ENCODE assay signal across 10 cellular contexts in genomic region chr18:54148678-54149077, GRCh38.
DNase-seq lines count a peak whose midpoint lies in the region; ATAC-seq and TF ChIP-seq lines count a peak whose summit lies in the region.
"Had no signal": no experiment of that assay in that cellular context is flagged by ENCODE, and none has a peak within 500 bp of the region (broad histone marks: within the 10 kb centered on the region; RNA-seq: fewer than 3 reads in every experiment).

No MANE protein-coding gene starts in this region.

- no peaks in the 10 kb centered on the region for H3K27me3 Mint-ChIP-seq in activated CD8-positive, alpha-beta memory T cell treated with anti-CD3 and anti-CD28 coated beads, Interleukin-2, amount 10 ng/mL, durations not matched to agents 7 days and 5 days
- no peaks in the 10 kb centered on the region for H3K27me3 Mint-ChIP-seq in activated T-helper 1 cell treated with anti-CD3 and anti-CD28 coated beads, Interleukin-12 subunit alpha, Interleukin-12 subunit beta, Interleukin-2, Interleukin-4 antibody, amounts not matched to agents 30 ng/mL and 10 ng/mL and 1 ng/mL, durations not matched to agents 14 hours and 24 hours and 36 hours (ENCODE audit: insufficient read depth)
- H3K27me3 Mint-ChIP-seq in CD8-positive, alpha-beta memory T cell, result no peaks in the 10 kb centered on the region
- H3K27me3 Mint-ChIP-seq: dendritic cell treated with granulocyte-macrophage colony-stimulating factor and Interleukin-4, amounts not matched to agents 40 ng/mL and 50 ng/mL, for 4 days had no signal

- POLR2A ChIA-PET in CD8-positive, alpha-beta memory T cell (lab: Charles Lee), result no interaction called here

- H3K27me3 ChIP-seq in gastroesophageal sphincter (no peaks in the 10 kb centered on the region), suprapubic skin (no peaks in the 10 kb centered on the region)
- H3K27me3 ChIP-seq in CD8-positive, alpha-beta memory T cell (ENCODE audit: insufficient read depth, low read length, poor library complexity, severe bottlenecking), result no peaks in the 10 kb centered on the region

- TF ChIP-seq EP300 in gastroesophageal sphincter (IDR thresholded peaks at IDR 0.05) (no peak), suprapubic skin (IDR thresholded peaks at IDR 0.05) (no peak)

- peak overlapping the region; percentile 85 for H3K27ac Mint-ChIP-seq in activated CD8-positive, alpha-beta memory T cell treated with anti-CD3 and anti-CD28 coated beads, Interleukin-2, amount 10 ng/mL, durations not matched to agents 7 days and 5 days
- H3K27ac Mint-ChIP-seq in activated T-helper 1 cell treated with anti-CD3 and anti-CD28 coated beads, Interleukin-12 subunit alpha, Interleukin-12 subunit beta, Interleukin-2, Interleukin-4 antibody, amounts not matched to agents 30 ng/mL and 10 ng/mL and 1 ng/mL, durations not matched to agents 14 hours and 24 hours and 36 hours, result peak overlapping the region; percentile 96
- peak overlapping the region in 1 of 8 donors; percentile 89 for H3K27ac Mint-ChIP-seq in CD8-positive, alpha-beta memory T cell

- DNase-seq in activated CD8-positive, alpha-beta memory T cell treated with anti-CD3 and anti-CD28 coated beads, Interleukin-2, amount 10 ng/mL, durations not matched to agents 7 days and 5 days, result no peak
- DNase-seq in activated CD8-positive, alpha-beta memory T cell treated with anti-CD3 and anti-CD28 coated beads for 24 hours, result no peak
- DNase-seq in activated T-helper 1 cell treated with anti-CD3 and anti-CD28 coated beads, Interleukin-12 subunit alpha, Interleukin-12 subunit beta, Interleukin-2, Interleukin-4 antibody, amounts not matched to agents 30 ng/mL and 10 ng/mL and 1 ng/mL, durations not matched to agents 14 hours and 24 hours and 36 hours (ENCODE audit: low spot score), result no peak
- no peak for DNase-seq in suprapubic skin (ENCODE audit: low spot score in 2 of 2)
- no peak for DNase-seq in GDM1 (lab: John Stamatoyannopoulos, UW)
- no peak for DNase-seq in activated gamma-delta T cell treated with Interleukin-2 at 50 U/mL for 16 hours
- no peak for DNase-seq in CD8-positive, alpha-beta memory T cell
- DNase-seq: NCI-H2107 had no signal

- peaks cover 40% of the 10 kb centered on the region for H3K4me1 Mint-ChIP-seq in activated CD8-positive, alpha-beta memory T cell treated with anti-CD3 and anti-CD28 coated beads, Interleukin-2, amount 10 ng/mL, durations not matched to agents 7 days and 5 days
- peaks cover 65% of the 10 kb centered on the region for H3K4me1 Mint-ChIP-seq in activated T-helper 1 cell treated with anti-CD3 and anti-CD28 coated beads, Interleukin-12 subunit alpha, Interleukin-12 subunit beta, Interleukin-2, Interleukin-4 antibody, amounts not matched to agents 30 ng/mL and 10 ng/mL and 1 ng/mL, durations not matched to agents 14 hours and 24 hours and 36 hours (ENCODE audit: low read depth)
- peaks cover 10 to 15% (median 13%) of the 10 kb centered on the region in 3 donors for H3K4me1 Mint-ChIP-seq in CD8-positive, alpha-beta memory T cell

- H3K4me3 ChIP-seq in gastroesophageal sphincter (no peak overlapping the region), suprapubic skin (no peak overlapping the region)
- no peak overlapping the region for H3K4me3 ChIP-seq in CD8-positive, alpha-beta memory T cell (ENCODE audit: low read length)

- peaks cover 1% of the 10 kb centered on the region for H3K9me3 Mint-ChIP-seq in activated CD8-positive, alpha-beta memory T cell treated with anti-CD3 and anti-CD28 coated beads, Interleukin-2, amount 10 ng/mL, durations not matched to agents 7 days and 5 days (ENCODE audit: low read depth)
- H3K9me3 Mint-ChIP-seq in activated T-helper 1 cell treated with anti-CD3 and anti-CD28 coated beads, Interleukin-12 subunit alpha, Interleukin-12 subunit beta, Interleukin-2, Interleukin-4 antibody, amounts not matched to agents 30 ng/mL and 10 ng/mL and 1 ng/mL, durations not matched to agents 14 hours and 24 hours and 36 hours, result peaks cover 7% of the 10 kb centered on the region
- H3K9me3 Mint-ChIP-seq in CD8-positive, alpha-beta memory T cell, result peaks cover 0 to under 1% (median 0%) of the 10 kb centered on the region in 5 donors

- CTCF ChIA-PET in activated CD8-positive, alpha-beta memory T cell treated with anti-CD3 and anti-CD28 coated beads, Interleukin-2, amount 10 ng/mL, durations not matched to agents 7 days and 5 days (lab: Charles Lee), result interaction anchor here (1.0 to 1.2 kb wide), 2 partner anchors 28 to 30 kb away, joined by 3 to 4 read pairs; no protein-coding TSS in a partner anchor
- CTCF ChIA-PET in CD8-positive, alpha-beta memory T cell (lab: Charles Lee), result interaction anchor here (1.2 kb wide), 1 partner anchor 74 kb away, joined by 3 read pairs; no protein-coding TSS in a partner anchor

- H3K4me1 ChIP-seq in gastroesophageal sphincter, result no peaks in the 10 kb centered on the region
- H3K4me1 ChIP-seq in suprapubic skin, result peaks cover 23% of the 10 kb centered on the region
- H3K4me1 ChIP-seq in CD8-positive, alpha-beta memory T cell (ENCODE audit: insufficient read depth, low read length), result no peaks in the 10 kb centered on the region

- H3K36me3 ChIP-seq in gastroesophageal sphincter (peaks cover 0 to 20% of the 10 kb centered on the region in 2 donors), suprapubic skin (peaks cover 16% of the 10 kb centered on the region)
- H3K36me3 ChIP-seq in CD8-positive, alpha-beta memory T cell (ENCODE audit: insufficient read depth, low read length), result no peaks in the 10 kb centered on the region

- intact Hi-C loops in activated T-helper 1 cell treated with anti-CD3 and anti-CD28 coated beads, Interleukin-12 subunit alpha, Interleukin-12 subunit beta, Interleukin-2, Interleukin-4 antibody, amounts not matched to agents 30 ng/mL and 10 ng/mL and 1 ng/mL, durations not matched to agents 14 hours and 24 hours and 36 hours (cut with micrococcal nuclease), result loop anchor here (1.0 to 10.0 kb wide), 12 partner anchors 15 to 566 kb away; partner anchors contain the start of genes C18orf54, MBD2 and STARD6

- H3K36me3 Mint-ChIP-seq in activated CD8-positive, alpha-beta memory T cell treated with anti-CD3 and anti-CD28 coated beads, Interleukin-2, amount 10 ng/mL, durations not matched to agents 7 days and 5 days, result peaks cover 45% of the 10 kb centered on the region
- peaks cover 39% of the 10 kb centered on the region for H3K36me3 Mint-ChIP-seq in activated T-helper 1 cell treated with anti-CD3 and anti-CD28 coated beads, Interleukin-12 subunit alpha, Interleukin-12 subunit beta, Interleukin-2, Interleukin-4 antibody, amounts not matched to agents 30 ng/mL and 10 ng/mL and 1 ng/mL, durations not matched to agents 14 hours and 24 hours and 36 hours (ENCODE audit: low read depth)
- H3K36me3 Mint-ChIP-seq in CD8-positive, alpha-beta memory T cell, result peaks cover 6 to 18% (median 11%) of the 10 kb centered on the region in 3 donors

- H3K9me3 ChIP-seq in gastroesophageal sphincter, result no peaks in the 10 kb centered on the region
- H3K9me3 ChIP-seq in suprapubic skin, result no peaks in the 10 kb centered on the region
- no peaks in the 10 kb centered on the region for H3K9me3 ChIP-seq in CD8-positive, alpha-beta memory T cell (ENCODE audit: low read length)

- TF ChIP-seq POLR2A in gastroesophageal sphincter (IDR thresholded peaks at IDR 0.05) (no peak), suprapubic skin (IDR thresholded peaks at IDR 0.05) (no peak)

- ATAC-seq in activated CD8-positive, alpha-beta memory T cell treated with anti-CD3 and anti-CD28 coated beads, Interleukin-2, amount 10 ng/mL, durations not matched to agents 7 days and 5 days, result no peak
- peak; percentile 8 for ATAC-seq in gastroesophageal sphincter

- H3K4me3 Mint-ChIP-seq in activated CD8-positive, alpha-beta memory T cell treated with anti-CD3 and anti-CD28 coated beads, Interleukin-2, amount 10 ng/mL, durations not matched to agents 7 days and 5 days, result no peak overlapping the region
- peak overlapping the region; percentile 73 for H3K4me3 Mint-ChIP-seq in activated T-helper 1 cell treated with anti-CD3 and anti-CD28 coated beads, Interleukin-12 subunit alpha, Interleukin-12 subunit beta, Interleukin-2, Interleukin-4 antibody, amounts not matched to agents 30 ng/mL and 10 ng/mL and 1 ng/mL, durations not matched to agents 14 hours and 24 hours and 36 hours
- H3K4me3 Mint-ChIP-seq in CD8-positive, alpha-beta memory T cell, result no peak overlapping the region
- H3K4me3 Mint-ChIP-seq: dendritic cell treated with granulocyte-macrophage colony-stimulating factor and Interleukin-4, amounts not matched to agents 40 ng/mL and 50 ng/mL, for 4 days had no signal

- TF ChIP-seq CTCF in gastroesophageal sphincter (IDR thresholded peaks at IDR 0.05), result no peak
- no peak for TF ChIP-seq CTCF in suprapubic skin (IDR thresholded peaks at IDR 0.05)

- H3K27ac ChIP-seq in gastroesophageal sphincter, result peak overlapping the region in 2 of 4 donors; percentile 30 to 42
- peak overlapping the region; percentile 80 for H3K27ac ChIP-seq in suprapubic skin
- H3K27ac ChIP-seq in CD8-positive, alpha-beta memory T cell (ENCODE audit: low read depth, low read length), result no peak overlapping the region

- WGBS in gastroesophageal sphincter (ENCODE audit: low coverage in 1 of 2), 2 donors, result 67 to 88% methylated on average over 4 of the region's 4 CpGs
- 83% methylated on average over 4 of the region's 4 CpGs for WGBS in suprapubic skin
